ENCODE assay signal across 1 cellular context in genomic region chr5:150960791-150961396, GRCh38.
A peak's percentile ranks its signal among the peaks of the same experiment; 100 is the strongest.
TF ChIP-seq lines count a peak whose summit lies in the region.

No MANE protein-coding gene starts in this region.

TF ChIP-seq in K562, 482 proteins besides CTCF, POLR2A, EP300 and RAD21:
- TF ChIP-seq CREB5 (CRISPR knock-in tag; IDR thresholded peaks at IDR 0.05) (no peak), HMGN3 (IDR thresholded peaks at IDR 0.05; ENCODE audit: borderline replicate concordance, extremely low read depth, insufficient read length, low read depth, low read length) (no peak), ZNF583 (CRISPR knock-in tag; IDR thresholded peaks at IDR 0.05) (no peak), TSHZ1 (CRISPR knock-in tag; IDR thresholded peaks at IDR 0.05) (no peak), KDM5B (IDR thresholded peaks at IDR 0.05; ENCODE audit: insufficient replicate concordance, low read depth, low read length) (no peak), ZFP36 (IDR thresholded peaks at IDR 0.05; ENCODE audit: low read depth, low read length, partially characterized antibody) (peak; percentile 75), ZNF766 (CRISPR knock-in tag; conservative IDR thresholded peaks at IDR 0.05) (peak; percentile 66), ATF1 (CRISPR knock-in tag; IDR thresholded peaks at IDR 0.05) (no peak), ATF1 (tag; IDR thresholded peaks at IDR 0.05) (no peak), KLF16 (IDR thresholded peaks at IDR 0.05) (no peak), MYNN (IDR thresholded peaks at IDR 0.05) (no peak), MYNN (CRISPR knock-in tag; IDR thresholded peaks at IDR 0.05) (no peak), SMARCB1 (IDR thresholded peaks at IDR 0.05; ENCODE audit: insufficient read length, low read depth) (no peak), ZNF133 (CRISPR knock-in tag; IDR thresholded peaks at IDR 0.05) (no peak), MTA1 (IDR thresholded peaks at IDR 0.05; ENCODE audit: borderline replicate concordance) (no peak), ZNF76 (CRISPR knock-in tag; IDR thresholded peaks at IDR 0.05; ENCODE audit: borderline replicate concordance) (no peak)
